ENCODE assay signal across 18 cellular contexts in genomic region chr15:46297766-46298165, GRCh38.
DNase-seq lines count a peak whose midpoint lies in the region; ATAC-seq, FAIRE-seq and TF ChIP-seq lines count a peak whose summit lies in the region.
"Had no signal": no experiment of that assay in that cellular context is flagged by ENCODE, and none has a peak within 500 bp of the region (broad histone marks: within the 10 kb centered on the region; RNA-seq: fewer than 3 reads in every experiment).

No MANE protein-coding gene starts in this region.

- no peaks in the 10 kb centered on the region for H3K27me3 ChIP-seq in small intestine (ENCODE audit: control insufficient read depth in 2 of 2, insufficient read depth in 2 of 2, low read length in 2 of 2)
- H3K27me3 ChIP-seq in prostate gland (replicated peaks; ENCODE audit: insufficient read depth), result no peaks in the 10 kb centered on the region
- H3K27me3 ChIP-seq: MG63, stomach had no signal

- intact Hi-C loops in OCI-LY7 (cut with micrococcal nuclease; ENCODE audit: unreplicated experiment) (loop anchor here (10.0 kb wide), 1 partner anchor 593 kb away; no protein-coding TSS in a partner anchor), prostate gland (cut with DNase I) (no loop called here)

- in situ Hi-C loops in GM13976 (cut with MboI; ENCODE audit: low sequenced_read_pairs, unreplicated experiment), result no loop called here

- H3K79me2 ChIP-seq in OCI-LY7 (ENCODE audit: insufficient read depth, low read depth, low read length), result no peaks in the 10 kb centered on the region

- TF ChIP-seq POLR2A in prostate gland (IDR thresholded peaks at IDR 0.05), result no peak

- DNase-seq in GM13976 (ENCODE audit: low spot score) (peak; percentile 12), OCI-LY7 (ENCODE audit: low spot score) (peak; percentile 57), NCI-H510A (lab: John Stamatoyannopoulos, UW) (no peak), small intestine (no peak), prostate gland (ENCODE audit: low spot score) (no peak)
- DNase-seq: activated CD8-positive, alpha-beta memory T cell treated with anti-CD3 and anti-CD28 coated beads for 24 hours; activated naive CD8-positive, alpha-beta T cell treated with anti-CD3 and anti-CD28 coated beads for 36 hours; dermis blood vessel endothelial cell; left ventricle myocardium superior; MG63; NCI-H774; stomach; T-helper 1 cell had no signal

- POLR2A ChIA-PET in OCI-LY7 (lab: Charles Lee), result interaction anchor here (0.6 to 1.7 kb wide), 6 partner anchors 9 to 584 kb away, joined by 3 to 9 read pairs (median 3); no protein-coding TSS in a partner anchor

- H3K36me3 ChIP-seq in OCI-LY7 (ENCODE audit: insufficient read depth, low read length) (no peaks in the 10 kb centered on the region), small intestine (ENCODE audit: control insufficient read depth in 2 of 2, insufficient read depth in 2 of 2, low read length in 2 of 2) (no peaks in the 10 kb centered on the region), prostate gland (no peaks in the 10 kb centered on the region)
- H3K36me3 ChIP-seq: gastroesophageal sphincter, MG63, stomach had no signal

- H3K4me3 ChIP-seq in OCI-LY7 (ENCODE audit: low read depth, low read length, poor library complexity, severe bottlenecking), result no peak overlapping the region
- no peak overlapping the region for H3K4me3 ChIP-seq in small intestine (ENCODE audit: low read depth in 1 of 2, low read length in 2 of 2)
- no peak overlapping the region for H3K4me3 ChIP-seq in prostate gland
- H3K4me3 ChIP-seq: gastroesophageal sphincter, MG63, stomach had no signal

- no peak for FAIRE-seq in small intestine (lab: Jason Lieb, UNC)

- H4K20me1 ChIP-seq in OCI-LY7 (ENCODE audit: insufficient read depth, low read length), result no peaks in the 10 kb centered on the region

- ATAC-seq in GM21447 (IDR thresholded peaks at IDR 0.05; ENCODE audit: unreplicated experiment) (peak; percentile 73), HG03175 (IDR thresholded peaks at IDR 0.05; ENCODE audit: unreplicated experiment) (peak; percentile 90), HG02840 (IDR thresholded peaks at IDR 0.05; ENCODE audit: low FRiP score, unreplicated experiment) (no peak)
- ATAC-seq: gastroesophageal sphincter had no signal

- TF ChIP-seq CTCF in GM13976 (IDR thresholded peaks at IDR 0.05; ENCODE audit: borderline replicate concordance, control extremely low read depth, extremely low read depth, insufficient read depth, missing control alignments), result no peak
- TF ChIP-seq CTCF in OCI-LY7 (conservative IDR thresholded peaks at IDR 0.05; ENCODE audit: low read length), result no peak
- TF ChIP-seq CTCF in prostate gland (IDR thresholded peaks at IDR 0.05), result no peak

- peak overlapping the region; percentile 44 for H3K4me2 ChIP-seq in OCI-LY7 (ENCODE audit: low read length)

- CTCF ChIA-PET in OCI-LY7 (lab: Charles Lee; ENCODE audit: unreplicated experiment), result interaction anchor here (1.2 kb wide), 1 partner anchor 502 kb away, joined by 3 read pairs; no protein-coding TSS in a partner anchor

- peak overlapping the region; percentile 25 for H2AFZ ChIP-seq in OCI-LY7 (ENCODE audit: low read length)

- peaks cover 22% of the 10 kb centered on the region for H3K4me1 ChIP-seq in OCI-LY7 (ENCODE audit: insufficient read depth, low read length, poor library complexity, severe bottlenecking)
- H3K4me1 ChIP-seq in small intestine (ENCODE audit: control insufficient read depth in 2 of 2, insufficient read depth in 1 of 2, low read depth in 1 of 2, low read length in 1 of 2), result no peaks in the 10 kb centered on the region
- H3K4me1 ChIP-seq in prostate gland (replicated peaks), result no peaks in the 10 kb centered on the region
- H3K4me1 ChIP-seq: gastroesophageal sphincter had no signal

- no peaks in the 10 kb centered on the region for H3K9me2 ChIP-seq in OCI-LY7 (ENCODE audit: insufficient read depth, low read length)

- no peak overlapping the region for H3K27ac ChIP-seq in OCI-LY7 (ENCODE audit: low read depth, low read length, poor library complexity, severe bottlenecking)
- no peak overlapping the region for H3K27ac ChIP-seq in small intestine (ENCODE audit: low read depth in 1 of 2, low read length in 1 of 2)
- no peak overlapping the region for H3K27ac ChIP-seq in prostate gland
- H3K27ac ChIP-seq: gastroesophageal sphincter, HL-60, stomach had no signal

- BruUV-seq in OCI-LY7 (replicated peaks; lab: Mats Ljungman, UMichigan), result no TSS peak

- whole genome bisulfite sequencing in small intestine, 3 donors, result 46 to 61% (median 55%) methylated on average over 3 of the region's 3 CpGs
- 73% methylated on average over 3 of the region's 3 CpGs for whole genome bisulfite sequencing in prostate gland

- H3K9me3 ChIP-seq in OCI-LY7 (ENCODE audit: low read length), result no peaks in the 10 kb centered on the region
- H3K9me3 ChIP-seq in small intestine (ENCODE audit: control insufficient read depth, low read depth), result no peaks in the 10 kb centered on the region
- H3K9me3 ChIP-seq in prostate gland, result no peaks in the 10 kb centered on the region
- H3K9me3 ChIP-seq: gastroesophageal sphincter, MG63, stomach had no signal

Comparison
In these comparisons a context has a peak if more than half of its experiments do, and no peak if none do; other contexts are left out.
1. DNase-seq: peak in GM13976 (single experiment) and OCI-LY7 (single experiment); none in NCI-H510A (single experiment), small intestine (single experiment) and prostate gland (single experiment).